In the genomic region with DNA sequence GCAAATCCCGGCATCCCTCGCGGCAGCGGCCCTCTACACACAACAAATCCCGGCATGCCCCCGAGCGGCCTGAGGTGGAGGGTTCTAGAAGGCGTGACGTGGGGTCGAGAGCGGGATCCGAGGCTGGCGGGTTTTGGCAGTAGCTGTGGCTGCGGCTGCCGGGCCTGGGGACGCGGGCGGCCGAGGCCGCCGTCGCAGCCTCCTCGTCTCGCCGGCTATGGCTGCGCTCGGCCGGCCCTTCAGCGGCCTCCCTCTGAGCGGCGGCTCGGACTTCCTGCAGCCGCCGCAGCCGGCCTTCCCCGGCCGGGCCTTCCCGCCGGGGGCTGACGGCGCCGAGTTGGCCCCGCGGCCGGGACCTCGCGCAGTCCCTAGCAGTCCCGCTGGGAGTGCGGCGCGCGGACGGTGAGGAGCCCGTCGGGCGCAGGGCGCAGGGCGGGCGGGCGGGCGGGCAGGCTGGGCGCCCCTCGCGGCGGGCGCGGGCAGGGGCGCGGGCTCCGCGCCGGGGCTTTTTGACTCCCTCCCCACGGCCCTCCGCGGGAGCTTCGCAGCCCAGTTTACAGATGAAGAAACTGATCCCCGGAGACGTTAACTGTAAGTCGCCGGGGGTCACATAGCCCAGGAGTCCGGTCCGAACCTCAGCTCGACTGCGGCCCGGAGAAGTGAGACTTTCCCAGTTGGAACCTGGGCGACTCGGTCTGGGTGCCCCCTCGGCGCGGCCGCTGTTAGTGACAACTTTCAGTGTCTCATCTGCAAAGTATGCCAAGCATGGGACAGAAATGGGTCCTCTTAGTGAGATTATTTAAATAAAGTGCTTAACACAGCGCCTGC, we compare ENCODE assay signal across 8 cellular contexts. TPM values are rescaled to one million over a fixed set of nuclear protein-coding genes. Genes with fewer than 3 reads are reported as not detected.
DNase-seq lines count a peak whose midpoint lies in the region; ATAC-seq and TF ChIP-seq lines count a peak whose summit lies in the region.

A gene with protein sequence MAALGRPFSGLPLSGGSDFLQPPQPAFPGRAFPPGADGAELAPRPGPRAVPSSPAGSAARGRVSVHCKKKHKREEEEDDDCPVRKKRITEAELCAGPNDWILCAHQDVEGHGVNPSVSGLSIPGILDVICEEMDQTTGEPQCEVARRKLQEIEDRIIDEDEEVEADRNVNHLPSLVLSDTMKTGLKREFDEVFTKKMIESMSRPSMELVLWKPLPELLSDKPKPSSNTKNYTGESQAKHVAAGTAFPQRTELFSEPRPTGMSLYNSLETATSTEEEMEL (plus strand): TSS at position 63 of the 828 bp plus-strand sequence. CDS start 155 bp downstream, at position 218.

- H3K4me3 ChIP-seq in colonic mucosa: peak within 1 kb of the TSS; percentile 54

- H3K27me3 ChIP-seq in colonic mucosa: no peaks in the 10 kb centered on the region

- no peaks in the 10 kb centered on the region for H3K9me3 ChIP-seq in colonic mucosa

- H3K27ac ChIP-seq in colonic mucosa: peak within 1 kb of the TSS; percentile 94

- ATAC-seq in GM19324 (IDR thresholded peaks at IDR 0.05; ENCODE audit: low FRiP score, unreplicated experiment) (peak; percentile 88), HG03460 (IDR thresholded peaks at IDR 0.05; ENCODE audit: unreplicated experiment) (peak; percentile 83), left colon (peak; percentile 95)

- peaks cover 22% of the 10 kb centered on the region for H3K4me1 Mint-ChIP-seq in activated CD4-positive, alpha-beta T cell treated with anti-CD3 and anti-CD28 coated beads, Interleukin-2, amount 10 ng/mL, durations not matched to agents 24 days and 14 days

- peak within 1 kb of the TSS; percentile 90 to 98 for H3K9ac ChIP-seq in colonic mucosa (ENCODE audit: low read depth in 2 of 2, low read length in 2 of 2)

- H3K27ac Mint-ChIP-seq in activated CD4-positive, alpha-beta T cell treated with anti-CD3 and anti-CD28 coated beads, Interleukin-2, amount 10 ng/mL, durations not matched to agents 24 days and 14 days: peak within 1 kb of the TSS; percentile 96

- no peaks in the 10 kb centered on the region for H3K4me1 ChIP-seq in colonic mucosa

- no peak for TF ChIP-seq CTCF in colonic mucosa (IDR thresholded peaks at IDR 0.05)

- H3K36me3 ChIP-seq in colonic mucosa: no peaks in the 10 kb centered on the region

- peaks cover 26% of the 10 kb centered on the region for H3K36me3 Mint-ChIP-seq in activated CD4-positive, alpha-beta T cell treated with anti-CD3 and anti-CD28 coated beads, Interleukin-2, amount 10 ng/mL, durations not matched to agents 24 days and 14 days (ENCODE audit: low read depth)

- peaks cover 4% of the 10 kb centered on the region for H3K27me3 Mint-ChIP-seq in activated CD4-positive, alpha-beta T cell treated with anti-CD3 and anti-CD28 coated beads, Interleukin-2, amount 10 ng/mL, durations not matched to agents 24 days and 14 days

- no peaks in the 10 kb centered on the region for H3K9me3 Mint-ChIP-seq in activated CD4-positive, alpha-beta T cell treated with anti-CD3 and anti-CD28 coated beads, Interleukin-2, amount 10 ng/mL, durations not matched to agents 24 days and 14 days

- intact Hi-C loops in activated CD4-positive, alpha-beta T cell treated with anti-CD3 and anti-CD28 coated beads, Interleukin-2, amount 10 ng/mL, durations not matched to agents 24 days and 14 days (cut with micrococcal nuclease): loop anchor here (1.0 to 5.0 kb wide), 6 partner anchors 26 to 171 kb away; a partner anchor contains a TSS
- intact Hi-C loops in colonic mucosa (cut with DNase I): no loop called here
- intact Hi-C loops in left colon (cut with DNase I, micrococcal nuclease): no loop called here

- DNase-seq in C1 segment of cervical spinal cord (lab: John Stamatoyannopoulos, UW) (peak; percentile 67 to 95 (median 93)), NCI-H524 treated with DMSO at 0.1 percent for 48 hours (lab: John Stamatoyannopoulos, UW) (peak; percentile 70), colonic mucosa (peak; percentile 98), left colon (peak; percentile 96)
- peak; percentile 98 for DNase-seq in activated CD4-positive, alpha-beta T cell treated with anti-CD3 and anti-CD28 coated beads, Interleukin-2, amount 10 ng/mL, durations not matched to agents 24 days and 14 days
- DNase-seq in stimulated activated CD4-positive, alpha-beta T cell treated with anti-CD3 and anti-CD28 coated beads, Interleukin-1b, Interleukin-23, amount 100 ng/mL, for 4 hours (ENCODE audit: low read depth in 2 of 2): peak; percentile 85 to 90

- H3K4me3 Mint-ChIP-seq in activated CD4-positive, alpha-beta T cell treated with anti-CD3 and anti-CD28 coated beads, Interleukin-2, amount 10 ng/mL, durations not matched to agents 24 days and 14 days: peak within 1 kb of the TSS; percentile 89

RNA-seq across cellular contexts. Expression of the gene that starts here (rescaled TPM):
- total RNA-seq in activated CD4-positive, alpha-beta T cell treated with anti-CD3 and anti-CD28 coated beads, Interleukin-2, amount 10 ng/mL, durations not matched to agents 24 days and 14 days: 41.2 and 47.7 TPM in 2 replicates
- total RNA-seq in colonic mucosa (10 to 100 TPM; 21.2 to 24.9 TPM), left colon (10 to 100 TPM; 15.2 to 17.0 TPM)

Comparison
In these comparisons a context has a peak if more than half of its experiments do, and no peak if none do; other contexts are left out.
1. Peak in every context shown above with its lines: DNase-seq, ATAC-seq, H3K4me3 ChIP-seq and H3K27ac ChIP-seq.